24 cellular contexts compared by ENCODE assay signal in the genomic region with DNA sequence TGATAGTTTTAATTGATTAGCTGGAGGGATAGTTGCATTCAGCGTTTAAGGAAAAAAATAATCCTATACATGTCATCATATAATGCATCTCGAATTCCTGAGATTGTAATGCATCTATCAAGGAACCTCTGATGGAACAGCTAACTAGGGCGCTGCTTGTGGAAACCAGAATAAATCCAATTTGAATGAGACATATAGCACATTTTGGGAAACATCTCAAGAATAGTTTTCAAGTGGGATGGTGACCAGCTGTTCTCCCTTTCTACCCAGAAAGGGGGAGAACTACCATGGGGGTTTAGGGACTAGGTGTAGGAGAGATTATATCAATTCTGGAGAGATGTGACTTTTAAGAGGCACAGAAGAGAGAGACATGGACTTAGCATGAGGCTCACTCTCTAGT.
"Had no signal": no experiment of that assay in that cellular context is flagged by ENCODE, and none has a peak within 500 bp of the region (broad histone marks: within the 10 kb centered on the region; RNA-seq: fewer than 3 reads in every experiment).

No MANE protein-coding gene starts in this region.

- DNase-seq: stimulated activated CD4-positive, alpha-beta T cell treated with anti-CD3 and anti-CD28 coated beads, Interleukin-2, amount 100 ng/mL, for 48 hours; stimulated activated CD4-positive, alpha-beta T cell treated with anti-CD3 and anti-CD28 coated beads, Interleukin-4, amount 100 ng/mL, for 1 hour; stimulated activated CD4-positive, alpha-beta T cell treated with anti-CD3 and anti-CD28 coated beads, Interleukin-4, amount 100 ng/mL, for 24 hours; stimulated activated CD4-positive, alpha-beta T cell treated with anti-CD3 and anti-CD28 coated beads, Interleukin-4, amount 100 ng/mL, for 4 hours; stimulated activated CD8-positive, alpha-beta memory T cell treated with anti-CD3 and anti-CD28 coated beads, Interleukin-4, amount 100 ng/mL, for 48 hours; stimulated activated naive B cell treated with anti-CD40 and anti-IgM and Interleukin-4, amounts not matched to agents 10 μg/mL and 1 μg/mL and 100 μg/mL, for 72 hours; stimulated activated naive CD4-positive, alpha-beta T cell; stimulated activated naive CD4-positive, alpha-beta T cell treated with Interleukin-2 at 50 U/mL for 16 hours; stimulated activated naive CD8-positive, alpha-beta T cell treated with anti-CD3 and anti-CD28 coated beads, Interleukin-15, amount 100 ng/mL, for 72 hours; stimulated activated naive CD8-positive, alpha-beta T cell treated with anti-CD3 and anti-CD28 coated beads, Interleukin-15, Interleukin-2, amounts not matched to agents 100 U/mL and 50 U/mL, for 24 hours; stomach; substantia nigra; testis; thyroid gland; tibial artery; transverse colon; trophoblast cell; upper lobe of left lung; upper lobe of right lung; uterus had no signal

- H3K4me1 ChIP-seq: stomach, suprapubic skin, testis, thyroid gland, tibial artery, tibial nerve, transverse colon, upper lobe of left lung, upper lobe of right lung, uterus, vagina had no signal

- H3K27ac ChIP-seq: stomach, suprapubic skin, testis, thoracic aorta, thyroid gland, tibial artery, tibial nerve, transverse colon, upper lobe of left lung, upper lobe of right lung, uterus, vagina had no signal

- H3K4me3 ChIP-seq: stomach, suprapubic skin, testis, thoracic aorta, thyroid gland, tibial artery, tibial nerve, transverse colon, upper lobe of left lung, upper lobe of right lung, uterus, vagina had no signal

- H3K36me3 ChIP-seq: stomach, suprapubic skin, thoracic aorta, thyroid gland, tibial artery, tibial nerve, transverse colon, upper lobe of left lung, upper lobe of right lung, uterus, vagina had no signal

- H3K9me3 ChIP-seq: stomach, suprapubic skin, testis, thoracic aorta, thyroid gland, tibial artery, tibial nerve, transverse colon, upper lobe of left lung, upper lobe of right lung, uterus, vagina had no signal

- H3K27me3 ChIP-seq: stomach, suprapubic skin, testis, thyroid gland, tibial artery, tibial nerve, transverse colon, upper lobe of left lung, upper lobe of right lung, uterus, vagina had no signal
